Comparison of ENCODE assay signal across 25 cellular contexts in genomic region chr11:119572481-119573424, GRCh38.
DNase-seq lines count a peak whose midpoint lies in the region; ATAC-seq, FAIRE-seq and TF ChIP-seq lines count a peak whose summit lies in the region.
"Had no signal": no experiment of that assay in that cellular context is flagged by ENCODE, and none has a peak within 500 bp of the region (broad histone marks: within the 10 kb centered on the region; RNA-seq: fewer than 3 reads in every experiment).

No MANE protein-coding gene starts in this region.

- H3K4me3 Mint-ChIP-seq in HFFc6: no peak overlapping the region
- H3K4me3 Mint-ChIP-seq in central memory CD8-positive, alpha-beta T cell: no peak overlapping the region
- H3K4me3 Mint-ChIP-seq: activated CD4-positive, alpha-beta memory T cell treated with anti-CD3 and anti-CD28 coated beads for 36 hours; activated naive CD4-positive, alpha-beta T cell treated with anti-CD3 and anti-CD28 coated beads, Interleukin-2, amount 10 ng/mL, durations not matched to agents 7 days and 5 days; nephron had no signal

- peaks cover 22% of the 10 kb centered on the region for H3K27me3 Mint-ChIP-seq in HFFc6 (ENCODE audit: insufficient read depth)
- H3K27me3 Mint-ChIP-seq in central memory CD8-positive, alpha-beta T cell: peaks cover 12% of the 10 kb centered on the region

- POLR2A ChIA-PET in AG04450 (lab: Yijun Ruan, JAX): no interaction called here

- H3K9me3 ChIP-seq in AG04450 (ENCODE audit: control insufficient read depth, insufficient read depth, low read length) (no peaks in the 10 kb centered on the region), keratinocyte (ENCODE audit: control insufficient read depth, low read depth, low read length) (peaks cover 4% of the 10 kb centered on the region)
- H3K9me3 ChIP-seq: psoas muscle had no signal

- H3K9me3 Mint-ChIP-seq in HFFc6: no peaks in the 10 kb centered on the region
- no peaks in the 10 kb centered on the region for H3K9me3 Mint-ChIP-seq in central memory CD8-positive, alpha-beta T cell
- H3K9me3 Mint-ChIP-seq: activated CD4-positive, alpha-beta memory T cell treated with anti-CD3 and anti-CD28 coated beads for 36 hours; activated naive CD4-positive, alpha-beta T cell treated with anti-CD3 and anti-CD28 coated beads, Interleukin-2, amount 10 ng/mL, durations not matched to agents 7 days and 5 days; nephron had no signal

- H3K9ac ChIP-seq in keratinocyte (ENCODE audit: control insufficient read depth, extremely low read depth, insufficient read depth, low read length): no peak overlapping the region

- ATAC-seq in central memory CD8-positive, alpha-beta T cell (replicated peaks; ENCODE audit: extremely low read depth, poor library complexity, severe bottlenecking): no peak
- ATAC-seq in HG03521 (IDR thresholded peaks at IDR 0.05; ENCODE audit: unreplicated experiment): no peak
- ATAC-seq: psoas muscle had no signal

- no peak overlapping the region for H2AFZ ChIP-seq in keratinocyte (ENCODE audit: control insufficient read depth, low read length)

- H3K27me3 ChIP-seq in AG04450 (ENCODE audit: control insufficient read depth, insufficient read depth, low read length) (peaks cover 12% of the 10 kb centered on the region), keratinocyte (ENCODE audit: control insufficient read depth, extremely low read depth, insufficient read depth, low read length) (no peaks in the 10 kb centered on the region)

- no peaks in the 10 kb centered on the region for H3K9me1 ChIP-seq in keratinocyte (ENCODE audit: control insufficient read depth, extremely low read depth, insufficient read depth, low read length)

- dilution Hi-C loops in keratinocyte (cut with MboI; ENCODE audit: extremely low pct_ligation_motif_present, low sequenced_read_pairs): no loop called here

- H3K36me3 Mint-ChIP-seq in HFFc6 (ENCODE audit: low read depth): no peaks in the 10 kb centered on the region
- no peaks in the 10 kb centered on the region for H3K36me3 Mint-ChIP-seq in central memory CD8-positive, alpha-beta T cell (ENCODE audit: insufficient read depth)
- H3K36me3 Mint-ChIP-seq: activated CD4-positive, alpha-beta memory T cell treated with anti-CD3 and anti-CD28 coated beads for 36 hours; activated naive CD4-positive, alpha-beta T cell treated with anti-CD3 and anti-CD28 coated beads, Interleukin-2, amount 10 ng/mL, durations not matched to agents 7 days and 5 days; CD8-positive, alpha-beta memory T cell had no signal

- no peak overlapping the region for H3K27ac ChIP-seq in AG04450 (ENCODE audit: low read depth, low read length)
- H3K27ac ChIP-seq in keratinocyte (ENCODE audit: control insufficient read depth, insufficient read depth, low read length): peak overlapping the region; percentile 60
- H3K27ac ChIP-seq: psoas muscle had no signal

- peaks cover 17% of the 10 kb centered on the region for H3K4me1 ChIP-seq in keratinocyte (ENCODE audit: control insufficient read depth, extremely low read depth, insufficient read depth, low read length)

- FAIRE-seq in keratinocyte (lab: Jason Lieb, UNC): peak; percentile 91
- FAIRE-seq: endometrium, urothelium cell line had no signal

- no peak overlapping the region for H3K4me3 ChIP-seq in AG04450 (ENCODE audit: low read depth, low read length)
- no peak overlapping the region for H3K4me3 ChIP-seq in keratinocyte (ENCODE audit: control insufficient read depth in 2 of 3, extremely low read depth in 1 of 3, insufficient read depth in 2 of 3, low read depth in 1 of 3, low read length in 3 of 3)
- H3K4me3 ChIP-seq: psoas muscle had no signal

- peaks cover 12% of the 10 kb centered on the region for H3K4me1 Mint-ChIP-seq in HFFc6 (ENCODE audit: low read depth)
- H3K4me1 Mint-ChIP-seq in central memory CD8-positive, alpha-beta T cell: peaks cover 5% of the 10 kb centered on the region
- H3K4me1 Mint-ChIP-seq: activated naive CD4-positive, alpha-beta T cell treated with anti-CD3 and anti-CD28 coated beads, Interleukin-2, amount 10 ng/mL, durations not matched to agents 7 days and 5 days had no signal

- H3K27ac Mint-ChIP-seq in HFFc6: no peak overlapping the region
- peak overlapping the region; percentile 9 for H3K27ac Mint-ChIP-seq in central memory CD8-positive, alpha-beta T cell (ENCODE audit: low read depth)
- H3K27ac Mint-ChIP-seq: activated CD4-positive, alpha-beta memory T cell treated with anti-CD3 and anti-CD28 coated beads for 36 hours; activated naive CD4-positive, alpha-beta T cell treated with anti-CD3 and anti-CD28 coated beads, Interleukin-2, amount 10 ng/mL, durations not matched to agents 7 days and 5 days; CD8-positive, alpha-beta memory T cell; nephron had no signal

- no peaks in the 10 kb centered on the region for H3K79me2 ChIP-seq in keratinocyte (ENCODE audit: control insufficient read depth, insufficient read depth, low read length)

- TF ChIP-seq CTCF in AG04450 (IDR thresholded peaks at IDR 0.05; ENCODE audit: low read depth, low read length) (0 out of 2 replicates have a peak, but pooled peaks have one; percentile 19), HFFc6 (IDR thresholded peaks at IDR 0.05) (peak; percentile 43), keratinocyte (optimal IDR thresholded peaks at IDR 0.05 in 1 of 3, IDR thresholded peaks at IDR 0.05 in 1 of 3, conservative IDR thresholded peaks at IDR 0.05 in 1 of 3; ENCODE audit: extremely low read depth in 1 of 3, insufficient read depth in 2 of 3, low read length in 3 of 3) (peak; percentile 27 to 72 (median 34))

- peak overlapping the region; percentile 41 for H3K4me2 ChIP-seq in keratinocyte (ENCODE audit: control insufficient read depth, extremely low read depth, insufficient read depth, low read depth, low read length)

- H4K20me1 ChIP-seq in keratinocyte (ENCODE audit: control insufficient read depth, extremely low read depth, insufficient read depth, low read length): no peaks in the 10 kb centered on the region

- no peak for DNase-seq in AG04450 (ENCODE audit: low read depth, low spot score)
- DNase-seq in HFFc6: no peak
- DNase-seq in central memory CD8-positive, alpha-beta T cell (ENCODE audit: low spot score in 2 of 2): no peak
- peak; percentile 76 for DNase-seq in keratinocyte (ENCODE audit: low read depth, low spot score)
- DNase-seq in HUDEP-2 (lab: John Stamatoyannopoulos, UW; ENCODE audit: unreplicated experiment in 76 of 76): no peak
- DNase-seq in NCI-H2081 (lab: John Stamatoyannopoulos, UW): no peak
- no peak for DNase-seq in NCI-H1048 (lab: John Stamatoyannopoulos, UW)
- DNase-seq: activated CD4-positive, alpha-beta memory T cell treated with anti-CD3 and anti-CD28 coated beads for 36 hours; activated naive CD4-positive, alpha-beta T cell treated with anti-CD3 and anti-CD28 coated beads, Interleukin-2, amount 10 ng/mL, durations not matched to agents 7 days and 5 days; activated T-cell treated with anti-CD3 and anti-CD28 coated beads, Interleukin-2, amount 50 U/mL, for 1 hour; aorta; CD8-positive, alpha-beta memory T cell; DND-41; foreskin fibroblast; hypothalamus; KG1; NCI-H1105; NCI-H524 treated with DMSO at 0.1 percent for 48 hours; psoas muscle; SHP77 treated with DMSO at 0.1 percent for 48 hours; T-helper 2 cell had no signal

- no peaks in the 10 kb centered on the region for H3K36me3 ChIP-seq in keratinocyte (ENCODE audit: control insufficient read depth in 2 of 2, extremely low read depth in 1 of 2, insufficient read depth in 2 of 2, low read length in 2 of 2)

- CTCF ChIA-PET in AG04450 (lab: Charles Lee): interaction anchor here (1.5 kb wide), 2 partner anchors 39 to 157 kb away, joined by 3 to 5 read pairs; no protein-coding TSS in a partner anchor
